Comparison of ENCODE assay signal across 34 cellular contexts in genomic region chr4:15930314-15930713, GRCh38. TPM values are rescaled to one million over a fixed set of nuclear protein-coding genes. Genes with fewer than 3 reads are reported as not detected.
A peak's percentile ranks its signal among the peaks of the same experiment; 100 is the strongest.
DNase-seq lines count a peak whose midpoint lies in the region; ATAC-seq and TF ChIP-seq lines count a peak whose summit lies in the region.
"Had no signal": no experiment of that assay in that cellular context is flagged by ENCODE, and none has a peak within 500 bp of the region (broad histone marks: within the 10 kb centered on the region; RNA-seq: fewer than 3 reads in every experiment).

No MANE protein-coding gene starts in this region.

- no peaks in the 10 kb centered on the region for H3K9me3 Mint-ChIP-seq in type B pancreatic cell
- H3K9me3 Mint-ChIP-seq in effector memory CD8-positive, alpha-beta T cell = no peaks in the 10 kb centered on the region
- H3K9me3 Mint-ChIP-seq: activated naive CD4-positive, alpha-beta T cell treated with anti-CD3 and anti-CD28 coated beads, Interleukin-2, amount 50 U/mL, for 24 hours; activated T-cell treated with anti-CD3 and anti-CD28 coated beads, Interleukin-2, amount 50 U/mL, for 72 hours; CD8-positive, alpha-beta memory T cell; GM23338; immature natural killer cell had no signal

- ATAC-seq in GM18498 (IDR thresholded peaks at IDR 0.05; ENCODE audit: unreplicated experiment) (peak; percentile 52), GM21526 (IDR thresholded peaks at IDR 0.05; ENCODE audit: low FRiP score, unreplicated experiment) (peak; percentile 49), HG02885 (IDR thresholded peaks at IDR 0.05; ENCODE audit: poor library complexity, unreplicated experiment) (no peak)
- no peak for ATAC-seq in effector memory CD8-positive, alpha-beta T cell (replicated peaks)
- ATAC-seq: GM23338 had no signal

- H3K9ac ChIP-seq in Karpas-422 (ENCODE audit: low read length) (no peak overlapping the region), mesenchymal stem cell (ENCODE audit: low read length) (peak overlapping the region; percentile 22)
- H3K9ac ChIP-seq: KMS-11 had no signal

- H3K4me1 Mint-ChIP-seq in type B pancreatic cell (ENCODE audit: unreplicated experiment) = no peaks in the 10 kb centered on the region
- H3K4me1 Mint-ChIP-seq in effector memory CD8-positive, alpha-beta T cell (ENCODE audit: low read depth in 2 of 2) = no peaks in the 10 kb centered on the region
- H3K4me1 Mint-ChIP-seq: activated naive CD4-positive, alpha-beta T cell treated with anti-CD3 and anti-CD28 coated beads, Interleukin-2, amount 50 U/mL, for 24 hours; CD8-positive, alpha-beta memory T cell; GM23338; immature natural killer cell had no signal

- H3K27ac ChIP-seq in Karpas-422 (ENCODE audit: low read length) (no peak overlapping the region), mesenchymal stem cell (ENCODE audit: low read length, poor library complexity, severe bottlenecking) (no peak overlapping the region)
- H3K27ac ChIP-seq: ascending aorta, dorsolateral prefrontal cortex, hepatocyte, KMS-11 had no signal

- H3K27me3 ChIP-seq in Karpas-422 (ENCODE audit: low read length) = no peaks in the 10 kb centered on the region
- H3K27me3 ChIP-seq in mesenchymal stem cell (ENCODE audit: control insufficient read depth in 1 of 2, insufficient read depth in 1 of 2, low read length in 2 of 2) = no peaks in the 10 kb centered on the region
- H3K27me3 ChIP-seq: ascending aorta had no signal

- no peak overlapping the region for H2BK5ac ChIP-seq in mesenchymal stem cell (ENCODE audit: low read depth, low read length, poor library complexity, severe bottlenecking)

- H3K4me3 ChIP-seq in Karpas-422 (ENCODE audit: low read length) = no peak overlapping the region
- H3K4me3 ChIP-seq in mesenchymal stem cell (ENCODE audit: insufficient read depth in 1 of 2, low read depth in 1 of 2, low read length in 2 of 2) = no peak overlapping the region
- H3K4me3 ChIP-seq: ascending aorta, dorsolateral prefrontal cortex, GM23338, hepatocyte had no signal

- TF ChIP-seq CTCF in type B pancreatic cell (conservative IDR thresholded peaks at IDR 0.05) = no peak

- H3K4me2 ChIP-seq in Karpas-422 (ENCODE audit: low read depth, low read length, poor library complexity, severe bottlenecking) (peak overlapping the region; percentile 36), mesenchymal stem cell (ENCODE audit: low read length, poor library complexity, severe bottlenecking) (no peak overlapping the region)
- H3K4me2 ChIP-seq: GM23338, hepatocyte, KMS-11 had no signal

- DNase-seq in Karpas-422 (no peak), mesenchymal stem cell (no peak), type B pancreatic cell (ENCODE audit: extremely low spot score, unreplicated experiment) (no peak), NCI-H1105 treated with DMSO at 0.1 percent for 48 hours (lab: John Stamatoyannopoulos, UW) (no peak)
- DNase-seq in effector memory CD8-positive, alpha-beta T cell = no peak
- DNase-seq: activated CD4-positive, CD25-positive, alpha-beta regulatory T cell; activated T-cell treated with anti-CD3 and anti-CD28 coated beads, Interleukin-2, amount 50 U/mL, for 72 hours; CD8-positive, alpha-beta memory T cell; central memory CD4-positive, alpha-beta T cell; DMS53; dorsolateral prefrontal cortex; foreskin fibroblast; GF-D8; immature natural killer cell; NCI-H187; NCI-H2227 treated with DMSO at 0.1 percent for 48 hours; NCI-H774; Right ventricle myocardium superior; stimulated activated CD4-positive, alpha-beta T cell treated with anti-CD3 and anti-CD28 coated beads, Interleukin-1b, Interleukin-23, amount 100 ng/mL, for 48 hours; stimulated activated naive CD4-positive, alpha-beta T cell; T-helper 9 cell had no signal

- H3K36me3 ChIP-seq in Karpas-422 (ENCODE audit: insufficient read depth, low read length) (no peaks in the 10 kb centered on the region), mesenchymal stem cell (ENCODE audit: control insufficient read depth in 1 of 2, insufficient read depth in 2 of 2, low read depth in 1 of 2, low read length in 2 of 2) (no peaks in the 10 kb centered on the region)
- H3K36me3 ChIP-seq: ascending aorta had no signal

- 94% methylated on average over 7 of the region's 7 CpGs for WGBS in mesenchymal stem cell

- H4K20me1 ChIP-seq in Karpas-422 (ENCODE audit: insufficient read depth, low read depth, low read length) = no peaks in the 10 kb centered on the region

- H3K18ac ChIP-seq in mesenchymal stem cell (ENCODE audit: low read depth in 1 of 2, low read length in 2 of 2) = no peak overlapping the region

- H3K27me3 Mint-ChIP-seq in type B pancreatic cell = no peaks in the 10 kb centered on the region
- H3K27me3 Mint-ChIP-seq in effector memory CD8-positive, alpha-beta T cell = peaks cover 34 to 71% of the 10 kb centered on the region in 2 donors

- no peak overlapping the region for H2BK12ac ChIP-seq in mesenchymal stem cell (ENCODE audit: low read length in 2 of 2)

- no peak overlapping the region for H3K23ac ChIP-seq in mesenchymal stem cell (ENCODE audit: low read length in 2 of 2)

- H2AK5ac ChIP-seq in mesenchymal stem cell (ENCODE audit: low read length, severe bottlenecking) = no peak overlapping the region

- H3K9me2 ChIP-seq in Karpas-422 (replicated peaks; ENCODE audit: insufficient read depth, low read length) = no peaks in the 10 kb centered on the region

- no peaks in the 10 kb centered on the region for H3K79me1 ChIP-seq in mesenchymal stem cell (replicated peaks; ENCODE audit: low read length, poor library complexity, severe bottlenecking)

- H3K4ac ChIP-seq in mesenchymal stem cell (ENCODE audit: low read depth in 1 of 2, low read length in 2 of 2) = no peak overlapping the region

- H3K79me2 ChIP-seq in Karpas-422 (ENCODE audit: low read length) = no peaks in the 10 kb centered on the region
- H3K79me2 ChIP-seq: hepatocyte had no signal

- H3K9me3 ChIP-seq in Karpas-422 (ENCODE audit: low read length) = no peaks in the 10 kb centered on the region
- no peaks in the 10 kb centered on the region for H3K9me3 ChIP-seq in mesenchymal stem cell (ENCODE audit: control insufficient read depth, low read length)
- H3K9me3 ChIP-seq: ascending aorta had no signal

- no peak overlapping the region for H3K4me3 Mint-ChIP-seq in type B pancreatic cell
- no peak overlapping the region for H3K4me3 Mint-ChIP-seq in effector memory CD8-positive, alpha-beta T cell
- H3K4me3 Mint-ChIP-seq: activated naive CD4-positive, alpha-beta T cell treated with anti-CD3 and anti-CD28 coated beads, Interleukin-2, amount 50 U/mL, for 24 hours; activated T-cell treated with anti-CD3 and anti-CD28 coated beads, Interleukin-2, amount 50 U/mL, for 72 hours; CD8-positive, alpha-beta memory T cell; GM23338; immature natural killer cell had no signal

- H3K14ac ChIP-seq in mesenchymal stem cell (ENCODE audit: low read length in 2 of 2) = no peak overlapping the region

- H4K91ac ChIP-seq in mesenchymal stem cell (ENCODE audit: low read length) = no peak overlapping the region

- H3K4me1 ChIP-seq in Karpas-422 (ENCODE audit: low read length) (peaks cover 16% of the 10 kb centered on the region), mesenchymal stem cell (ENCODE audit: control insufficient read depth, insufficient read depth, low read depth, low read length) (peaks cover 2% of the 10 kb centered on the region)
- H3K4me1 ChIP-seq: ascending aorta had no signal

- H4K8ac ChIP-seq in mesenchymal stem cell (ENCODE audit: low read length) = no peak overlapping the region

- H2AFZ ChIP-seq in Karpas-422 (ENCODE audit: low read length) (peak overlapping the region; percentile 45), mesenchymal stem cell (ENCODE audit: low read depth, low read length) (no peak overlapping the region)
- H2AFZ ChIP-seq: GM23338, hepatocyte had no signal

- H2BK15ac ChIP-seq in mesenchymal stem cell (ENCODE audit: low read depth, poor library complexity, severe bottlenecking) = no peak overlapping the region

- no peak overlapping the region for H3K27ac Mint-ChIP-seq in type B pancreatic cell
- H3K27ac Mint-ChIP-seq in effector memory CD8-positive, alpha-beta T cell = no peak overlapping the region
- H3K27ac Mint-ChIP-seq: activated naive CD4-positive, alpha-beta T cell treated with anti-CD3 and anti-CD28 coated beads, Interleukin-2, amount 50 U/mL, for 24 hours; activated T-cell treated with anti-CD3 and anti-CD28 coated beads, Interleukin-2, amount 50 U/mL, for 72 hours; CD8-positive, alpha-beta memory T cell; GM23338; immature natural killer cell had no signal

- H2BK120ac ChIP-seq in mesenchymal stem cell (ENCODE audit: low read depth, low read length) = no peak overlapping the region

- H3K36me3 Mint-ChIP-seq in type B pancreatic cell = no peaks in the 10 kb centered on the region
- H3K36me3 Mint-ChIP-seq in effector memory CD8-positive, alpha-beta T cell (ENCODE audit: insufficient read depth) = no peaks in the 10 kb centered on the region
- H3K36me3 Mint-ChIP-seq: activated naive CD4-positive, alpha-beta T cell treated with anti-CD3 and anti-CD28 coated beads, Interleukin-2, amount 50 U/mL, for 24 hours; CD8-positive, alpha-beta memory T cell had no signal

RNA-seq across cellular contexts. Expression of gene FGFBP1, which starts 8.2 kb away (rescaled TPM):
- total RNA-seq in Karpas-422 (2014; rRNA removed; shearing (Covaris generic); ENCODE audit: low replicate concordance) = not detected in 2 replicates
- polyA plus RNA-seq in mesenchymal stem cell (2013, experiment 1 of 2) = not detected
- polyA plus RNA-seq in mesenchymal stem cell (2013, experiment 2 of 2) = not detected
- total RNA-seq in type B pancreatic cell (ENCODE audit: low replicate concordance) = 21.7 and 22.1 TPM in 2 replicates
- total RNA-seq: activated T-cell treated with anti-CD3 and anti-CD28 coated beads, Interleukin-2, amount 50 U/mL, for 72 hours; ascending aorta; CD8-positive, alpha-beta memory T cell; dorsolateral prefrontal cortex; GM23338; liver; OCI-LY7; pulmonary artery endothelial cell; Right ventricle myocardium superior; skeletal muscle tissue had no signal
- polyA plus RNA-seq: CD8-positive, alpha-beta memory T cell; liver had no signal

RNA-seq across cellular contexts. Expression of gene FGFBP2, which starts 32.7 kb away (rescaled TPM):
- total RNA-seq in Karpas-422 (2014; rRNA removed; shearing (Covaris generic); ENCODE audit: low replicate concordance) = not detected in 2 replicates
- polyA plus RNA-seq in mesenchymal stem cell (2013, experiment 1 of 2) = not detected
- not detected for polyA plus RNA-seq in mesenchymal stem cell (2013, experiment 2 of 2)
- not detected in 2 replicates for total RNA-seq in type B pancreatic cell (ENCODE audit: low replicate concordance)
- total RNA-seq: ascending aorta, HT-29, OCI-LY7, pulmonary artery endothelial cell, skeletal muscle tissue had no signal

Comparison
In these comparisons a context has a peak if more than half of its experiments do, and no peak if none do; other contexts are left out.
1. ATAC-seq: peak in GM18498 (single experiment) and GM21526 (single experiment); none in HG02885 (single experiment) and effector memory CD8-positive, alpha-beta T cell (single experiment).
2. RNA of gene FGFBP1, which starts 8.2 kb away (total RNA-seq): 21.7 to 22.1 TPM in type B pancreatic cell; not detected in Karpas-422; every median in the first group is over 10 times any median in the second.